Comparison of ENCODE assay signal across 1 cellular context in the genomic region with DNA sequence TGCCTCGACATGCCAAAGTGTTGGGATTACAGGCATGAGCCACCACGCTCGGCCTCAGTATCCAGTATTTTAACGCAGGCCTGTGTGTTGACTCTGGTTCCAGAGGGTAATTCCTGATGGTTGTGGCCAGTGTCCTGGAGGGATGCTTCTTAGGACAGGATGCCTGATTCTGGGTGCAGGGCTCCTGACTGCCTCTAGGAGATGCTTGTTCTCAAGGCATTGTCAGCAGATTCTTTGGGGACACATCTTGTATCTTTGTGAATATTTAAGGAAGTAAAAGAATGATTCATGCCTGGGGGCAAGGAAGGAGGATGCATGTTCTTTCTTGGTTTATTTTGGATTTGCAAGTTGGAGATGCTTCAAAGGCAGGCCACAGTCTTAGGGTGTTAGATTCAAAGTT.
TF ChIP-seq lines count a peak whose summit lies in the region.

No MANE protein-coding gene starts in this region.

TF ChIP-seq in K562, 482 proteins besides CTCF, POLR2A, EP300 and RAD21:
- TF ChIP-seq ZNF316 (IDR thresholded peaks at IDR 0.05): peak; percentile 18; the same call in 1 of the 2 replicates
- no peak for TF ChIP-seq TAF7 (tag; IDR thresholded peaks at IDR 0.05)
- 0 out of 2 replicates have a peak, but pooled peaks have one; percentile 10 for TF ChIP-seq NFE2 (IDR thresholded peaks at IDR 0.05; ENCODE audit: low read depth)
